Comparison of ENCODE assay signal across 15 cellular contexts in genomic region chr7:76133164-76133775, GRCh38.
DNase-seq lines count a peak whose midpoint lies in the region; ATAC-seq, FAIRE-seq and TF ChIP-seq lines count a peak whose summit lies in the region.
"Had no signal": no experiment of that assay in that cellular context is flagged by ENCODE, and none has a peak within 500 bp of the region (broad histone marks: within the 10 kb centered on the region; RNA-seq: fewer than 3 reads in every experiment).

No MANE protein-coding gene starts in this region.

- TF ChIP-seq CTCF in liver (IDR thresholded peaks at IDR 0.05; ENCODE audit: low read depth, low read length, missing input control) (no peak), HepG2 (CRISPR knock-in tag; IDR thresholded peaks at IDR 0.05) (no peak)

- no peaks in the 10 kb centered on the region for H3K79me2 ChIP-seq in HepG2 (ENCODE audit: insufficient read depth, low read length)

- no peak for ATAC-seq in HepG2
- ATAC-seq in stimulated activated naive CD8-positive, alpha-beta T cell treated with anti-CD3 and anti-CD28 coated beads, Interleukin-15, amount 100 ng/mL, for 72 hours: peak; percentile 36
- ATAC-seq: SK-N-SH treated with all-trans-retinoic acid at 6 μM for 48 hours had no signal

- CTCF ChIA-PET in HepG2 (lab: Yijun Ruan, JAX; ENCODE audit: low intra/inter-chr PET ratio, low total read pairs): no interaction called here

- H3K9ac ChIP-seq in liver (ENCODE audit: low read depth in 1 of 2, low read length in 2 of 2) (peak overlapping the region in 1 of 2 donors; percentile 43), HepG2 (ENCODE audit: insufficient read depth, low read depth, low read length) (no peak overlapping the region)

- no peak overlapping the region for H2AFZ ChIP-seq in HepG2 (ENCODE audit: low read length)

- H3K27me3 Mint-ChIP-seq in activated naive CD8-positive, alpha-beta T cell: no peaks in the 10 kb centered on the region
- H3K27me3 Mint-ChIP-seq in stimulated activated naive CD8-positive, alpha-beta T cell treated with anti-CD3 and anti-CD28 coated beads, Interleukin-15, amount 100 ng/mL, for 72 hours: peaks cover 21% of the 10 kb centered on the region

- no peaks in the 10 kb centered on the region for H3K9me3 ChIP-seq in liver (ENCODE audit: control insufficient read depth in 4 of 4, low read length in 3 of 4)
- no peaks in the 10 kb centered on the region for H3K9me3 ChIP-seq in HepG2 (ENCODE audit: low read length)

- WGBS in liver: 57% methylated on average over 7 of the region's 7 CpGs
- WGBS in HepG2 (ENCODE audit: low lambda C conversion rate): 89% methylated on average over 7 of the region's 7 CpGs

- peak in 1 of 2 donors; percentile 18 for TF ChIP-seq RAD21 in liver (IDR thresholded peaks at IDR 0.05)
- no peak for TF ChIP-seq RAD21 in HepG2 (CRISPR knock-in tag; IDR thresholded peaks at IDR 0.05)

- no peak for TF ChIP-seq POLR2A in HepG2 (IDR thresholded peaks at IDR 0.05; ENCODE audit: insufficient read depth in 1 of 2, low read depth in 2 of 2, low read length in 2 of 2)

- peaks cover 2 to 12% (median 6%) of the 10 kb centered on the region in 4 donors for H3K4me1 ChIP-seq in liver (ENCODE audit: control insufficient read depth in 4 of 4, insufficient read depth in 4 of 4, low read length in 3 of 4)
- H3K4me1 ChIP-seq in HepG2 (ENCODE audit: insufficient read depth, low read length): peaks cover 42% of the 10 kb centered on the region

- peaks cover 25% of the 10 kb centered on the region for H3K4me1 Mint-ChIP-seq in activated naive CD8-positive, alpha-beta T cell (ENCODE audit: low read depth)
- H3K4me1 Mint-ChIP-seq in stimulated activated naive CD8-positive, alpha-beta T cell treated with anti-CD3 and anti-CD28 coated beads, Interleukin-15, amount 100 ng/mL, for 72 hours: peaks cover 24% of the 10 kb centered on the region

- H3K4me3 ChIP-seq in liver (ENCODE audit: low read depth in 1 of 3, low read length in 3 of 3): no peak overlapping the region
- no peak overlapping the region for H3K4me3 ChIP-seq in HepG2 (replicated peaks in 1 of 3; ENCODE audit: insufficient read depth in 1 of 3, low read depth in 2 of 3, low read length in 3 of 3)

- no peaks in the 10 kb centered on the region for H4K20me1 ChIP-seq in HepG2 (ENCODE audit: insufficient read depth, low read length)

- H3K36me3 ChIP-seq in liver (ENCODE audit: control insufficient read depth in 4 of 4, insufficient read depth in 3 of 4, low read depth in 1 of 4, low read length in 3 of 4) (peaks cover 0 to 3% (median 0%) of the 10 kb centered on the region in 4 donors), HepG2 (replicated peaks in 1 of 2; ENCODE audit: control insufficient read depth in 1 of 2, insufficient read depth in 2 of 2, low read length in 2 of 2) (no peaks in the 10 kb centered on the region)

- no peak for FAIRE-seq in HepG2 (lab: Jason Lieb, UNC)

- peak overlapping the region; percentile 41 for H3K27ac Mint-ChIP-seq in activated naive CD8-positive, alpha-beta T cell
- H3K27ac Mint-ChIP-seq in stimulated activated naive CD8-positive, alpha-beta T cell treated with anti-CD3 and anti-CD28 coated beads, Interleukin-15, amount 100 ng/mL, for 72 hours: peak overlapping the region; percentile 42 to 84

- H3K4me3 Mint-ChIP-seq in activated naive CD8-positive, alpha-beta T cell: peak overlapping the region; percentile 51
- H3K4me3 Mint-ChIP-seq in stimulated activated naive CD8-positive, alpha-beta T cell treated with anti-CD3 and anti-CD28 coated beads, Interleukin-15, amount 100 ng/mL, for 72 hours: peak overlapping the region; percentile 33 to 57

- H3K4me2 ChIP-seq in HepG2 (ENCODE audit: low read depth, low read length): no peak overlapping the region

- H3K27me3 ChIP-seq in liver (ENCODE audit: control insufficient read depth in 4 of 4, insufficient read depth in 4 of 4, low read length in 3 of 4) (no peaks in the 10 kb centered on the region), HepG2 (ENCODE audit: control insufficient read depth in 1 of 2, insufficient read depth in 2 of 2, low read length in 2 of 2) (no peaks in the 10 kb centered on the region)

- no peaks in the 10 kb centered on the region for H3K9me3 Mint-ChIP-seq in activated naive CD8-positive, alpha-beta T cell (ENCODE audit: low read depth)
- no peaks in the 10 kb centered on the region for H3K9me3 Mint-ChIP-seq in stimulated activated naive CD8-positive, alpha-beta T cell treated with anti-CD3 and anti-CD28 coated beads, Interleukin-15, amount 100 ng/mL, for 72 hours

- H3K36me3 Mint-ChIP-seq in activated naive CD8-positive, alpha-beta T cell: no peaks in the 10 kb centered on the region

- no peak for TF ChIP-seq EP300 in HepG2 (IDR thresholded peaks at IDR 0.05; ENCODE audit: low read depth in 2 of 2, low read length in 2 of 2)
- no peak for TF ChIP-seq EP300 in HepG2 (CRISPR knock-in tag; IDR thresholded peaks at IDR 0.05; ENCODE audit: borderline replicate concordance)

- DNase-seq in HepG2 (ENCODE audit: low spot score) (no peak), NOMO-1 treated with dmso at 0.1 percent for 144 hours (lab: John Stamatoyannopoulos, UW; ENCODE audit: unreplicated experiment) (peak; percentile 71), NCI-H2081 treated with DMSO at 0.1 percent for 48 hours (lab: John Stamatoyannopoulos, UW) (no peak), mesenteric fat pad (ENCODE audit: low spot score) (no peak)
- DNase-seq in stimulated activated naive CD8-positive, alpha-beta T cell treated with anti-CD3 and anti-CD28 coated beads, Interleukin-15, amount 100 ng/mL, for 72 hours: no peak
- DNase-seq in stimulated activated naive CD4-positive, alpha-beta T cell treated with Interleukin-2 at 50 U/mL for 16 hours (lab: John Stamatoyannopoulos, UW): no peak
- DNase-seq: activated CD4-positive, CD25-positive, alpha-beta regulatory T cell; mesendoderm; NCI-H1417 treated with DMSO at 0.1 percent for 48 hours; NCI-H345; OCI-M1; substantia nigra had no signal

- intact Hi-C loops in HepG2 (cut with micrococcal nuclease; ENCODE audit: unreplicated experiment): loop anchor here (5.0 kb wide), 2 partner anchors 86 to 281 kb away; partner anchors contain the start of genes MDH2 and STYXL1

- in situ Hi-C loops in HepG2 (cut with HindIII; ENCODE audit: extremely low pct_ligation_motif_present, low pct_unique_long_range_greater_than_20kb): loop anchor here (5.0 kb wide), 1 partner anchor 66 kb away; no protein-coding TSS in a partner anchor

- POLR2A ChIA-PET in HepG2 (lab: Yijun Ruan, JAX): no interaction called here

- peak overlapping the region; percentile 77 to 88 for H3K27ac ChIP-seq in liver (ENCODE audit: low read depth in 1 of 2, low read length in 2 of 2)
- H3K27ac ChIP-seq in HepG2 (ENCODE audit: extremely low read length, insufficient read depth, low read length): no peak overlapping the region

- BruUV-seq in HepG2 (replicated peaks; lab: Mats Ljungman, UMichigan): no TSS peak

TF ChIP-seq in liver, 16 proteins besides CTCF, POLR2A, EP300 and RAD21 (continues in another document):
- no peak for TF ChIP-seq HNF4G (IDR thresholded peaks at IDR 0.05)
- TF ChIP-seq ZBTB33 (IDR thresholded peaks at IDR 0.05): peak; percentile 45
- peak; percentile 16 to 35 for TF ChIP-seq JUND (IDR thresholded peaks at IDR 0.05)

TF ChIP-seq in HepG2, 621 proteins besides CTCF, POLR2A, EP300 and RAD21:
- no peak for TF ChIP-seq CCAR2 (optimal IDR thresholded peaks at IDR 0.05; ENCODE audit: low read depth, low read length)
- no peak for TF ChIP-seq ZNF274 (CRISPR knock-in tag; IDR thresholded peaks at IDR 0.05)
- no peak for TF ChIP-seq NCOA2 (CRISPR knock-in tag; IDR thresholded peaks at IDR 0.05)
- no peak for TF ChIP-seq FIP1L1 (IDR thresholded peaks at IDR 0.05; ENCODE audit: borderline replicate concordance, insufficient read depth, low read depth, low read length)
- no peak for TF ChIP-seq EHMT2 (IDR thresholded peaks at IDR 0.05; ENCODE audit: borderline replicate concordance, low read depth, low read length)
- no peak for TF ChIP-seq NFYB (CRISPR knock-in tag; IDR thresholded peaks at IDR 0.05)
- no peak for TF ChIP-seq ZNF180 (CRISPR knock-in tag; IDR thresholded peaks at IDR 0.05; ENCODE audit: borderline replicate concordance, low read depth)
- no peak for TF ChIP-seq ZBTB42 (CRISPR knock-in tag; IDR thresholded peaks at IDR 0.05)
- no peak for TF ChIP-seq ZNF672 (CRISPR knock-in tag; IDR thresholded peaks at IDR 0.05)
- no peak for TF ChIP-seq ZNF629 (CRISPR knock-in tag; conservative IDR thresholded peaks at IDR 0.05)
- TF ChIP-seq ZNF362 (CRISPR knock-in tag; IDR thresholded peaks at IDR 0.05; ENCODE audit: borderline replicate concordance): no peak
- TF ChIP-seq ZNF550 (CRISPR knock-in tag; IDR thresholded peaks at IDR 0.05; ENCODE audit: borderline replicate concordance): no peak
